Comparison of ENCODE assay signal across 28 cellular contexts in genomic region chr2:179097131-179097530, GRCh38. TPM values are rescaled to one million over a fixed set of nuclear protein-coding genes. Genes with fewer than 3 reads are reported as not detected.
"Had no signal": no experiment of that assay in that cellular context is flagged by ENCODE, and none has a peak within 500 bp of the region (broad histone marks: within the 10 kb centered on the region; RNA-seq: fewer than 3 reads in every experiment).

No MANE protein-coding gene starts in this region.

- H3K27ac ChIP-seq: brain microvascular endothelial cell, heart left ventricle, neural progenitor cell, vagina had no signal

- H3K9ac ChIP-seq: neural progenitor cell had no signal

- H3K9me3 ChIP-seq: vagina had no signal

- H3K4me1 ChIP-seq: heart left ventricle, neural progenitor cell, vagina had no signal

- H3K4me2 ChIP-seq: neural progenitor cell had no signal

- ATAC-seq: esophagus mucosa, left colon, natural killer cell, right cardiac atrium had no signal

- DNase-seq: activated B cell treated with CpG ODN at 0.5 μM for 24 hours; activated CD4-positive, alpha-beta memory T cell treated with anti-CD3 and anti-CD28 coated beads for 36 hours; activated CD8-positive, alpha-beta memory T cell treated with anti-CD3 and anti-CD28 coated beads, Interleukin-2, amount 50 U/mL, for 4 hours; activated effector memory CD4-positive, alpha-beta T cell treated with anti-CD3 and anti-CD28 coated beads, Interleukin-2, amount 50 U/mL, for 16 hours; activated naive CD4-positive, alpha-beta T cell treated with anti-CD3 and anti-CD28 coated beads, Interleukin-2, amount 50 U/mL, for 16 hours; activated T-cell treated with anti-CD3 and anti-CD28 coated beads, Interleukin-2, amount 50 U/mL, for 1 hour; amniotic stem cell; brain microvascular endothelial cell; cortex of kidney; foreskin fibroblast; heart left ventricle; hypothalamus; immature natural killer cell; kidney; left colon; mesenchymal stem cell; natural killer cell; right cardiac atrium; stimulated activated CD4-positive, alpha-beta T cell treated with anti-CD3 and anti-CD28 coated beads, Interleukin-12 subunit alpha, Interleukin-12 subunit beta, amount 100 ng/mL, for 4 hours; stimulated activated CD4-positive, alpha-beta T cell treated with anti-CD3 and anti-CD28 coated beads, Interleukin-4, amount 100 ng/mL, for 1 hour; substantia nigra; T-helper 1 cell had no signal

- H3K27me3 ChIP-seq: brain microvascular endothelial cell, heart left ventricle, neural progenitor cell, vagina had no signal

- FAIRE-seq: astrocyte, endothelial cell of umbilical vein, kidney had no signal

- H2AFZ ChIP-seq: neural progenitor cell had no signal

- H3K4me3 ChIP-seq: heart left ventricle, neural progenitor cell, vagina had no signal

- H3K36me3 ChIP-seq: brain microvascular endothelial cell, heart left ventricle, neural progenitor cell, vagina had no signal

RNA-seq across cellular contexts. Expression of gene CCDC141, which starts 47.2 kb away (rescaled TPM):
- total RNA-seq: endothelial cell of umbilical vein, osteoblast had no signal
- polyA plus RNA-seq: endothelial cell of umbilical vein had no signal
